27 cellular contexts compared by ENCODE assay signal in genomic region chr1:147444381-147444780, GRCh38.
"Had no signal": no experiment of that assay in that cellular context is flagged by ENCODE, and none has a peak within 500 bp of the region (broad histone marks: within the 10 kb centered on the region; RNA-seq: fewer than 3 reads in every experiment).

No MANE protein-coding gene starts in this region.

- H3K4me3 ChIP-seq: stomach, suprapubic skin, testis, thoracic aorta, thyroid gland, tibial artery, tibial nerve, transverse colon, upper lobe of left lung, upper lobe of right lung, uterus, vagina had no signal

- H3K27ac ChIP-seq: stomach, suprapubic skin, testis, thoracic aorta, thyroid gland, tibial artery, tibial nerve, transverse colon, upper lobe of left lung, upper lobe of right lung, uterus, vagina had no signal

- ATAC-seq: stimulated activated effector memory CD8-positive, alpha-beta T cell treated with anti-CD3 and anti-CD28 coated beads, Interleukin-12 subunit alpha, Interleukin-12 subunit beta, amount 100 ng/mL, for 72 hours; stimulated activated memory B cell treated with anti-CD40 and anti-IgM and Interleukin-4, amounts not matched to agents 10 μg/mL and 1 μg/mL and 100 μg/mL, for 72 hours; stimulated activated naive B cell treated with anti-CD40 and anti-IgM and Interleukin-4, amounts not matched to agents 10 μg/mL and 1 μg/mL and 100 μg/mL, for 72 hours; stimulated activated naive CD8-positive, alpha-beta T cell treated with anti-CD3 and anti-CD28 coated beads, Interleukin-15, amount 100 ng/mL, for 72 hours; stimulated activated naive CD8-positive, alpha-beta T cell treated with anti-CD3 and anti-CD28 coated beads, Interleukin-15, Interleukin-2, amounts not matched to agents 100 U/mL and 50 U/mL, for 24 hours; upper lobe of right lung had no signal

- H3K27me3 ChIP-seq: stomach, suprapubic skin, testis, thyroid gland, tibial artery, tibial nerve, transverse colon, upper lobe of left lung, upper lobe of right lung, uterus, vagina had no signal

- FAIRE-seq: urothelium cell line had no signal

- DNase-seq: stimulated activated CD4-positive, alpha-beta T cell treated with anti-CD3 and anti-CD28 coated beads, Interleukin-2, amount 100 ng/mL, for 48 hours; stimulated activated CD4-positive, alpha-beta T cell treated with anti-CD3 and anti-CD28 coated beads, Interleukin-4, amount 100 ng/mL, for 1 hour; stimulated activated CD4-positive, alpha-beta T cell treated with anti-CD3 and anti-CD28 coated beads, Interleukin-4, amount 100 ng/mL, for 24 hours; stimulated activated CD4-positive, alpha-beta T cell treated with anti-CD3 and anti-CD28 coated beads, Interleukin-4, amount 100 ng/mL, for 4 hours; stimulated activated CD8-positive, alpha-beta memory T cell treated with anti-CD3 and anti-CD28 coated beads, Interleukin-4, amount 100 ng/mL, for 48 hours; stimulated activated naive B cell treated with anti-CD40 and anti-IgM and Interleukin-4, amounts not matched to agents 10 μg/mL and 1 μg/mL and 100 μg/mL, for 72 hours; stimulated activated naive CD4-positive, alpha-beta T cell; stimulated activated naive CD4-positive, alpha-beta T cell treated with Interleukin-2 at 50 U/mL for 16 hours; stimulated activated naive CD8-positive, alpha-beta T cell treated with anti-CD3 and anti-CD28 coated beads, Interleukin-15, amount 100 ng/mL, for 72 hours; stimulated activated naive CD8-positive, alpha-beta T cell treated with anti-CD3 and anti-CD28 coated beads, Interleukin-15, Interleukin-2, amounts not matched to agents 100 U/mL and 50 U/mL, for 24 hours; stomach; substantia nigra; testis; thyroid gland; tibial artery; transverse colon; trophoblast cell; upper lobe of left lung; upper lobe of right lung; uterus had no signal

- H3K36me3 ChIP-seq: stomach, suprapubic skin, thoracic aorta, thyroid gland, tibial artery, tibial nerve, transverse colon, upper lobe of left lung, upper lobe of right lung, uterus, vagina had no signal

- H3K9me3 ChIP-seq: testis, thyroid gland, uterus, vagina had no signal

- H3K4me1 ChIP-seq: stomach, suprapubic skin, testis, thyroid gland, tibial artery, tibial nerve, transverse colon, upper lobe of left lung, upper lobe of right lung, uterus, vagina had no signal
